ENCODE assay signal across 23 cellular contexts in the genomic region with DNA sequence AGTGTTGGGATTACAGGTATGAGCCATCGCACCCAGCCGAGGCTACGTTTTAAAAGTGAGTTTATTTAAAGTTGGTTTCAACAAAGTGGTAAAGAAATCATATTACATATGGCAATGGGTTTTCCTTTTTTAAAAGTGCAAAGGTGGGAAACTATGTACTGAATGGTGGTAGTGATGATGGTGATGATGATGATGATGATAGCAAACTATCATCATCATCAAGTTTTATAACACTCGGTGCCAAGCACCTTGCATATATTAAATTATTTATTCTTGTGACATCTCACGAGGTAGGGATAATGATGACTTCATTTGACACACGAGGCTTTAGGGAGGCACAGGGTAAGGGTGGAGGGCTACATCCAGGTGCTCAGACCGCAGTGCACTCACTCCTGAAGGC.
"Had no signal": no experiment of that assay in that cellular context is flagged by ENCODE, and none has a peak within 500 bp of the region (broad histone marks: within the 10 kb centered on the region; RNA-seq: fewer than 3 reads in every experiment).

No MANE protein-coding gene starts in this region.

- H3K4me3 ChIP-seq: gastrocnemius medialis, lung, mucosa of descending colon, neural progenitor cell, ovary, psoas muscle, stomach, thyroid gland, upper lobe of left lung had no signal

- H3K36me3 Mint-ChIP-seq: memory B cell; mesothelial cell of epicardium; naive thymus-derived CD4-positive, alpha-beta T cell; neural progenitor cell; stimulated activated naive B cell treated with anti-CD40 and anti-IgM and Interleukin-4, amounts not matched to agents 10 μg/mL and 1 μg/mL and 100 μg/mL, for 72 hours had no signal

- H3K4me2 ChIP-seq: neural progenitor cell had no signal

- H3K36me3 ChIP-seq: gastrocnemius medialis, neural progenitor cell, ovary, stomach, thyroid gland, upper lobe of left lung had no signal

- H3K4me1 ChIP-seq: psoas muscle, upper lobe of left lung had no signal

- H3K9me3 ChIP-seq: gastrocnemius medialis, mucosa of descending colon, ovary, psoas muscle, stomach, thyroid gland, upper lobe of left lung had no signal

- DNase-seq: cortex of kidney; gastrocnemius medialis; head of caudate nucleus; kidney; mucosa of descending colon; naive thymus-derived CD4-positive, alpha-beta T cell; ovary; psoas muscle; right cardiac atrium; small intestine; stimulated activated CD4-positive, alpha-beta T cell treated with anti-CD3 and anti-CD28 coated beads, Interleukin-15, amount 100 ng/mL, for 24 hours; stimulated activated CD4-positive, alpha-beta T cell treated with anti-CD3 and anti-CD28 coated beads, Interleukin-2, amount 100 ng/mL, for 48 hours; stimulated activated naive B cell treated with anti-CD40 and anti-IgM and Interleukin-4, amounts not matched to agents 10 μg/mL and 1 μg/mL and 100 μg/mL, for 72 hours; stomach; thyroid gland; upper lobe of left lung had no signal

- H3K4me3 Mint-ChIP-seq: memory B cell; mesothelial cell of epicardium; naive thymus-derived CD4-positive, alpha-beta T cell; nephron; neural progenitor cell; stimulated activated naive B cell treated with anti-CD40 and anti-IgM and Interleukin-4, amounts not matched to agents 10 μg/mL and 1 μg/mL and 100 μg/mL, for 72 hours had no signal

- ATAC-seq: esophagus mucosa; gastrocnemius medialis; mucosa of descending colon; naive thymus-derived CD4-positive, alpha-beta T cell; psoas muscle; right cardiac atrium; stimulated activated naive B cell treated with anti-CD40 and anti-IgM and Interleukin-4, amounts not matched to agents 10 μg/mL and 1 μg/mL and 100 μg/mL, for 72 hours had no signal

- H3K9me3 Mint-ChIP-seq: memory B cell; mesothelial cell of epicardium; nephron; neural progenitor cell; stimulated activated naive B cell treated with anti-CD40 and anti-IgM and Interleukin-4, amounts not matched to agents 10 μg/mL and 1 μg/mL and 100 μg/mL, for 72 hours had no signal

- H3K27ac Mint-ChIP-seq: memory B cell; mesothelial cell of epicardium; naive thymus-derived CD4-positive, alpha-beta T cell had no signal

- H3K27ac ChIP-seq: gastrocnemius medialis, neural progenitor cell, ovary, psoas muscle, stomach, upper lobe of left lung had no signal

- H3K27me3 ChIP-seq: gastrocnemius medialis, neural progenitor cell, ovary, stomach, thyroid gland, upper lobe of left lung had no signal

- H3K9ac ChIP-seq: neural progenitor cell had no signal

- FAIRE-seq: kidney, small intestine, urothelium cell line had no signal
